Comparison of ENCODE assay signal across 24 cellular contexts in the genomic region with DNA sequence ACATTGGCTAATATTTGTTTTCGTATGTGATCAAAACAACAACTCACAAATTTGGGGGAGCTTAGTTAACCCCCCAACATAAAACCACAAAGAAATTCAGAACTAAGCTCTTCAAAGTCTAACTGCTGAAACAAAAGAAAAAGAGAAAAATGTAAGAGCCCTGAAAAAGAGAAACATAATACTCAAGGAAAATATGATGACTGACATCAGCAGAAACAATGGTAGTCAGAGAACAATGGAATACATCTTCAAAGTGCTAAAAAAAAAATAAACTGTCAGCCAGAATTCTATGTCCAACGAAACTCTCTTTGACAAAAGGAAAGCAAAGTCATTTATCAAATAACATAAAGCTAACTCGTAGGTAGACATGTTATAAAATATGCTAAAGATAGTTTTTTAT.
"Had no signal": no experiment of that assay in that cellular context is flagged by ENCODE, and none has a peak within 500 bp of the region (broad histone marks: within the 10 kb centered on the region; RNA-seq: fewer than 3 reads in every experiment).

No MANE protein-coding gene starts in this region.

- DNase-seq: MM.1S, NCI-H1048, NCI-H1105, NCI-H1417, NCI-H1436 treated with DMSO at 0.1 percent for 48 hours, NCI-H1694, NCI-H187 treated with DMSO at 0.1 percent for 48 hours, NCI-H2029 treated with DMSO at 0.1 percent for 48 hours, NCI-H2171 treated with DMSO at 0.1 percent for 48 hours, NCI-H226, NCI-H446, NCI-H510A, NCI-H524 treated with DMSO at 0.1 percent for 48 hours, NCI-H69, NCI-H774, Right ventricle myocardium superior, RPMI8226, SIG-M5 had no signal

- H3K27ac ChIP-seq: HL-60, KMS-11, SJSA1, SK-N-MC had no signal

- H3K4me2 ChIP-seq: KMS-11 had no signal

- H3K9ac ChIP-seq: KMS-11 had no signal

- H3K4me3 Mint-ChIP-seq: IgD-negative memory B cell had no signal

- H3K27ac Mint-ChIP-seq: IgD-negative memory B cell had no signal

- ATAC-seq: K562 had no signal

- H3K36me3 Mint-ChIP-seq: IgD-negative memory B cell had no signal

- H3K4me1 ChIP-seq: SJSA1 had no signal

- H3K27me3 ChIP-seq: SJSA1 had no signal

- H3K36me3 ChIP-seq: SJSA1 had no signal

- H3K4me3 ChIP-seq: K562, SJSA1, SK-N-MC had no signal

- H3K27me3 Mint-ChIP-seq: IgD-negative memory B cell had no signal
